ENCODE assay signal across 8 cellular contexts in the genomic region with DNA sequence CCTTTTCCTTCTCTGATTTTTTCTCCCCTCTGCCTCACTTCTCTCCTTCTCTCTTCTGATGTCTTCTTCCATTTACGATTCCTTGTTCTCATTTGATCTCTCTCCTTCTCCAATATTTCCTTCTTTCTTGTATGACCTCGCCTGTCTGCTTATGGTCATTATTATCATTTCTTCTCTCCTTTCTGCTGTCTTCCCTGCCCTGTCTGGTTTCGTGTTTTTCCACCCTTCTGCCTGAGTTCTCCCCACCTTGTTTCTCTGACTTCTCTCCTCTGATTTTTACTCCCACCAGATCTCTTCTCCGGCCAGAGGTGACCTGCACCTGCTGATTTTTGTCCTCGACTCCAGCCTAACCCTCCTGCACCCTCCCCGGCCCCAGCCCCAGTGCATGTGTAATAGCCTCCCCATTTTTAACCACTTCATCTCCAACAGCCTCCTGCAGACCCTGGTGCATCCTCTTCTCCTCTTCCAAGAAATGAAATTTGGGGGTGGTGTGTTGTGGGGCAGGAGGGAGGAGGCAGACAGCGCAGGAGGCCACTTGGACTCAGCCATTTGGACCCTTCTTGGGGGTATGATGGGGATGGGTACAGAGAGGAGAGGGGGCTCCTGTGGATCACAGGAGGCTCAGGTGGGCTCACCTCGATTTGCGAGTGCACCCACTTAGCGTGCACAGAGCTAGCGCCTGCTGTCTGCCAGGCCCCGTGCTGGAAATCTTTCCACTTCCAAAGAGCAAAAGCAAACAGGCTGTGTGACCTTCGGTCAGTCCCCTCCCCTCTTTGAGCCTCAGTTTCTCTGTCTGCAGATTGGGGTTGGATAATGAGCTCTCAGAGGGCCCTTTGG. TPM values are rescaled to one million over a fixed set of nuclear protein-coding genes. Genes with fewer than 3 reads are reported as not detected.
A peak's percentile ranks its signal among the peaks of the same experiment; 100 is the strongest.
DNase-seq lines count a peak whose midpoint lies in the region; ATAC-seq and TF ChIP-seq lines count a peak whose summit lies in the region.

No MANE protein-coding gene starts in this region.

- CTCF ChIA-PET in Panc1 (lab: Charles Lee): no interaction called here

- H4K20me1 ChIP-seq in BLaER1 (no peaks in the 10 kb centered on the region), osteoblast (ENCODE audit: insufficient read depth, low read length) (peaks cover 36% of the 10 kb centered on the region)

- peak overlapping the region; percentile 98 for H3K4me2 ChIP-seq in BLaER1
- H3K4me2 ChIP-seq in osteoblast (ENCODE audit: insufficient read depth, low read length): peak overlapping the region; percentile 84

- peak overlapping the region; percentile 78 for H3K4me3 ChIP-seq in BLaER1
- peak overlapping the region; percentile 43 to 62 for H3K4me3 ChIP-seq in Panc1 (ENCODE audit: low read depth in 2 of 2, low read length in 2 of 2)
- peak overlapping the region; percentile 60 to 72 for H3K4me3 ChIP-seq in esophagus (ENCODE audit: low read depth in 1 of 2, low read length in 2 of 2)
- H3K4me3 ChIP-seq in osteoblast (ENCODE audit: insufficient read depth, low read length): peak overlapping the region; percentile 67

- H3K9ac ChIP-seq in BLaER1: peak overlapping the region; percentile 85

- peaks cover 39% of the 10 kb centered on the region for H3K36me3 ChIP-seq in BLaER1
- H3K36me3 ChIP-seq in Panc1 (ENCODE audit: control insufficient read depth, insufficient read depth, low read length): no peaks in the 10 kb centered on the region; the same call in 1 of the 2 replicates
- peaks cover 6 to 26% of the 10 kb centered on the region in 2 donors for H3K36me3 ChIP-seq in esophagus (ENCODE audit: control insufficient read depth in 2 of 2, insufficient read depth in 2 of 2, low read length in 1 of 2)
- H3K36me3 ChIP-seq in osteoblast (ENCODE audit: insufficient read depth, low read length): peaks cover 43% of the 10 kb centered on the region

- no peak for ATAC-seq in Panc1

- in situ Hi-C loops in Panc1 (cut with HindIII; ENCODE audit: low pct_unique_long_range_greater_than_20kb, low sequenced_read_pairs): no loop called here

- H3K27ac ChIP-seq in BLaER1: peak overlapping the region; percentile 82
- H3K27ac ChIP-seq in Panc1 (ENCODE audit: low read length): peak overlapping the region; percentile 88
- peak overlapping the region; percentile 83 to 91 for H3K27ac ChIP-seq in esophagus (ENCODE audit: low read depth in 2 of 2, low read length in 1 of 2)
- H3K27ac ChIP-seq in osteoblast (ENCODE audit: low read depth, low read length): no peak overlapping the region

- BruUV-seq in Panc1 (replicated peaks; lab: Mats Ljungman, UMichigan): TSS peak; percentile 31

- H3K27me3 ChIP-seq in BLaER1 (no peaks in the 10 kb centered on the region), Panc1 (ENCODE audit: control insufficient read depth, insufficient read depth, low read length) (no peaks in the 10 kb centered on the region), esophagus (ENCODE audit: control insufficient read depth in 1 of 2, insufficient read depth in 2 of 2, low read length in 2 of 2) (no peaks in the 10 kb centered on the region), osteoblast (ENCODE audit: insufficient read depth, low read length) (no peaks in the 10 kb centered on the region)

- no peak for DNase-seq in Panc1 (ENCODE audit: low read depth, low spot score)
- no peak for DNase-seq in osteoblast (ENCODE audit: insufficient read length, low spot score, missing footprints)
- no peak for DNase-seq in Ammon's horn (ENCODE audit: low spot score)
- no peak for DNase-seq in SHP77 (lab: John Stamatoyannopoulos, UW)
- no peak for DNase-seq in GM03348 (ENCODE audit: low spot score)
- DNase-seq in NCI-H187 treated with DMSO at 0.1 percent for 48 hours (lab: John Stamatoyannopoulos, UW): no peak

- H3K4me1 ChIP-seq in BLaER1 (peaks cover 62% of the 10 kb centered on the region), Panc1 (ENCODE audit: control insufficient read depth, insufficient read depth, low read length) (peaks cover 43% of the 10 kb centered on the region), esophagus (ENCODE audit: control insufficient read depth in 2 of 2, insufficient read depth in 2 of 2, low read length in 1 of 2) (peaks cover 24 to 43% of the 10 kb centered on the region in 2 donors), osteoblast (ENCODE audit: insufficient read depth, low read length) (peaks cover 22% of the 10 kb centered on the region)

- WGBS in esophagus, 2 donors: 53 to 54% methylated on average over 12 to 13 of the region's 13 CpGs

- intact Hi-C loops in Panc1 (cut with micrococcal nuclease; ENCODE audit: unreplicated experiment): no loop called here

- no peak for TF ChIP-seq CTCF in Panc1 (IDR thresholded peaks at IDR 0.05)
- TF ChIP-seq CTCF in osteoblast (IDR thresholded peaks at IDR 0.05; ENCODE audit: extremely low read depth, low read depth, low read length): no peak

- POLR2A ChIA-PET in Panc1 (lab: Charles Lee): no interaction called here

- peaks cover 49% of the 10 kb centered on the region for H3K79me2 ChIP-seq in osteoblast (ENCODE audit: insufficient read depth, low read length)

- no peak overlapping the region for H2AFZ ChIP-seq in osteoblast (ENCODE audit: low read length)

- H3K9me3 ChIP-seq in BLaER1 (no peaks in the 10 kb centered on the region), Panc1 (ENCODE audit: control insufficient read depth, insufficient read depth, low read depth, low read length) (no peaks in the 10 kb centered on the region), esophagus (ENCODE audit: control insufficient read depth in 2 of 2, insufficient read depth in 1 of 2, low read depth in 1 of 2, low read length in 1 of 2) (no peaks in the 10 kb centered on the region), osteoblast (ENCODE audit: low read depth, low read length) (no peaks in the 10 kb centered on the region)

RNA-seq across cellular contexts. Expression of a gene that starts 32.5 kb away (rescaled TPM):
- 278 TPM for total RNA-seq in Panc1 (2021; ENCODE audit: unreplicated experiment)
- polyA plus RNA-seq in Panc1 (2012; ENCODE audit: insufficient read length): 483 TPM
- polyA plus RNA-seq in esophagus: 100 to 1,000 TPM; 198 to 418 TPM
- 372 and 405 TPM in 2 replicates for total RNA-seq in osteoblast
